ENCODE assay signal across 10 cellular contexts in the genomic region with DNA sequence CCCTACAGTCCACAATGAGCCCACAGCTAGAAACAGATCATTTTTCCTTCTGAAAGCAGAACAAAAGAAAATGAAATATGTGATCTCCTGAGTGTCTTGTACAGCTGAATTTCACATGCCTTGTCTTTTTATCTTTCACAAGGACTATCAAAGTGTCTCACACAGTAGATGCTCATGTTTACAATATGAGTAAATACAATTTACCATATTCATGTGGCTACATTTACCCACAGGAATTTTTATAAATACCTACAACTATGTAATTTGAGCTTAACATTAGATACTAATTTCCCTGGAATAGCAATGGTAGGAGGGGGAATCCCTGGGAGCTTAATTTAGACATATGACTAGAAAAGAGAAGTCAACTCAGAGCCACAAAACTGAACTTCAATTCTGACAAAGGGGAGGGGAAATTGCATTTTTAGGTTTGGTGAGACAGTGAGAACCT.
DNase-seq lines count a peak whose midpoint lies in the region; ATAC-seq, FAIRE-seq and TF ChIP-seq lines count a peak whose summit lies in the region.
"Had no signal": no experiment of that assay in that cellular context is flagged by ENCODE, and none has a peak within 500 bp of the region (broad histone marks: within the 10 kb centered on the region; RNA-seq: fewer than 3 reads in every experiment).

No MANE protein-coding gene starts in this region.

- DNase-seq in Daoy (ENCODE audit: low read depth) (peak; percentile 34), mammary epithelial cell (peak; percentile 62), amniotic stem cell (lab: John Stamatoyannopoulos, UW) (no peak), T-cell (no peak), small intestine (no peak)
- no peak for DNase-seq in activated CD4-positive, alpha-beta T cell treated with anti-CD3 and anti-CD28 coated beads for 36 hours
- DNase-seq: anterior cingulate cortex, Caco-2 had no signal

- H3K36me3 ChIP-seq in mammary epithelial cell (ENCODE audit: insufficient read depth, low read length) (no peaks in the 10 kb centered on the region), small intestine (ENCODE audit: control insufficient read depth in 2 of 2, insufficient read depth in 2 of 2, low read length in 2 of 2) (no peaks in the 10 kb centered on the region)

- H3K27me3 Mint-ChIP-seq in T-cell = no peaks in the 10 kb centered on the region
- H3K27me3 Mint-ChIP-seq in activated CD4-positive, alpha-beta T cell treated with anti-CD3 and anti-CD28 coated beads for 36 hours = no peaks in the 10 kb centered on the region

- H3K4me1 ChIP-seq in mammary epithelial cell (ENCODE audit: insufficient read depth, low read length) = no peaks in the 10 kb centered on the region
- no peaks in the 10 kb centered on the region for H3K4me1 ChIP-seq in small intestine (ENCODE audit: control insufficient read depth in 2 of 2, insufficient read depth in 1 of 2, low read depth in 1 of 2, low read length in 1 of 2)
- H3K4me1 ChIP-seq: Caco-2 had no signal

- in situ Hi-C loops in mammary epithelial cell (cut with MboI; ENCODE audit: low sequenced_read_pairs in 2 of 2) = no loop called here

- dilution Hi-C loops in mammary epithelial cell (cut with HindIII; ENCODE audit: low sequenced_read_pairs) = no loop called here

- H3K4me3 ChIP-seq in mammary epithelial cell (replicated peaks in 1 of 3; ENCODE audit: insufficient read depth in 1 of 3, low read depth in 2 of 3, low read length in 3 of 3) (no peak overlapping the region), small intestine (ENCODE audit: low read depth in 1 of 2, low read length in 2 of 2) (no peak overlapping the region)

- H3K9ac ChIP-seq in mammary epithelial cell (ENCODE audit: insufficient read depth, low read length) = no peak overlapping the region

- no peak overlapping the region for H2AFZ ChIP-seq in mammary epithelial cell (ENCODE audit: low read depth, low read length)

- no peak overlapping the region for H3K4me3 Mint-ChIP-seq in T-cell
- no peak overlapping the region for H3K4me3 Mint-ChIP-seq in activated CD4-positive, alpha-beta T cell treated with anti-CD3 and anti-CD28 coated beads for 36 hours

- H4K20me1 ChIP-seq in mammary epithelial cell (ENCODE audit: insufficient read depth, low read length) = no peaks in the 10 kb centered on the region

- H3K9me3 ChIP-seq in mammary epithelial cell (replicated peaks; ENCODE audit: insufficient read depth, low read length) (no peaks in the 10 kb centered on the region), small intestine (ENCODE audit: control insufficient read depth, low read depth) (no peaks in the 10 kb centered on the region)
- H3K9me3 ChIP-seq: Caco-2 had no signal

- H3K27ac ChIP-seq in mammary epithelial cell (ENCODE audit: insufficient read depth, low read depth, low read length) = no peak overlapping the region
- no peak overlapping the region for H3K27ac ChIP-seq in small intestine (ENCODE audit: low read depth in 1 of 2, low read length in 1 of 2)

- H3K27ac Mint-ChIP-seq in T-cell = no peak overlapping the region
- no peak overlapping the region for H3K27ac Mint-ChIP-seq in activated CD4-positive, alpha-beta T cell treated with anti-CD3 and anti-CD28 coated beads for 36 hours

- CTCF ChIA-PET in mammary epithelial cell (lab: Charles Lee; ENCODE audit: low non-redundant PET) (interaction anchor here (0.7 kb wide), 1 partner anchor 411 kb away, joined by 5 read pairs; no protein-coding TSS in a partner anchor), T-cell (lab: Charles Lee) (no interaction called here)
- CTCF ChIA-PET in activated CD4-positive, alpha-beta T cell treated with anti-CD3 and anti-CD28 coated beads for 36 hours (lab: Charles Lee) = no interaction called here

- H3K27me3 ChIP-seq in mammary epithelial cell (ENCODE audit: insufficient read depth, low read length) (no peaks in the 10 kb centered on the region), small intestine (ENCODE audit: control insufficient read depth in 2 of 2, insufficient read depth in 2 of 2, low read length in 2 of 2) (no peaks in the 10 kb centered on the region)

- peaks cover 0 to 6% (median 2%) of the 10 kb centered on the region in 3 donors for H3K9me3 Mint-ChIP-seq in T-cell
- peaks cover 2% of the 10 kb centered on the region for H3K9me3 Mint-ChIP-seq in activated CD4-positive, alpha-beta T cell treated with anti-CD3 and anti-CD28 coated beads for 36 hours (ENCODE audit: low read depth)

- intact Hi-C loops in mammary epithelial cell (cut with micrococcal nuclease) = no loop called here
- intact Hi-C loops in activated CD4-positive, alpha-beta T cell treated with anti-CD3 and anti-CD28 coated beads for 36 hours (cut with DNase I, micrococcal nuclease) = no loop called here

- FAIRE-seq in small intestine (lab: Jason Lieb, UNC) = no peak

- no TSS peak for BruUV-seq in mammary epithelial cell (replicated peaks; lab: Mats Ljungman, UMichigan)

- peaks cover 0 to 3% (median 0%) of the 10 kb centered on the region in 3 donors for H3K4me1 Mint-ChIP-seq in T-cell
- H3K4me1 Mint-ChIP-seq in activated CD4-positive, alpha-beta T cell treated with anti-CD3 and anti-CD28 coated beads for 36 hours = no peaks in the 10 kb centered on the region

- POLR2A ChIA-PET in T-cell (lab: Charles Lee) = no interaction called here
- POLR2A ChIA-PET in activated CD4-positive, alpha-beta T cell treated with anti-CD3 and anti-CD28 coated beads for 36 hours (lab: Charles Lee) = no interaction called here

- H3K79me2 ChIP-seq in mammary epithelial cell (ENCODE audit: insufficient read depth, low read length) = no peaks in the 10 kb centered on the region

- ATAC-seq in GM21381 (IDR thresholded peaks at IDR 0.05; ENCODE audit: unreplicated experiment) (peak; percentile 51), HG03175 (IDR thresholded peaks at IDR 0.05; ENCODE audit: unreplicated experiment) (peak; percentile 27), T-cell (replicated peaks in 1 of 4) (no peak)
- ATAC-seq in activated CD4-positive, alpha-beta T cell treated with anti-CD3 and anti-CD28 coated beads for 36 hours = no peak

- no peaks in the 10 kb centered on the region for H3K36me3 Mint-ChIP-seq in T-cell
- H3K36me3 Mint-ChIP-seq in activated CD4-positive, alpha-beta T cell treated with anti-CD3 and anti-CD28 coated beads for 36 hours (ENCODE audit: low read depth) = no peaks in the 10 kb centered on the region

- TF ChIP-seq CTCF in mammary epithelial cell (conservative IDR thresholded peaks at IDR 0.05 in 1 of 2, IDR thresholded peaks at IDR 0.05 in 1 of 2; ENCODE audit: extremely low read depth in 1 of 2, insufficient read depth in 1 of 2, low read depth in 1 of 2, low read length in 2 of 2) = no peak

- no peak overlapping the region for H3K4me2 ChIP-seq in mammary epithelial cell (ENCODE audit: insufficient read depth, low read depth, low read length)

Comparison
In these comparisons a context has a peak if more than half of its experiments do, and no peak if none do; other contexts are left out.
1. DNase-seq: peak in Daoy (single experiment) and mammary epithelial cell (single experiment); none in amniotic stem cell (single experiment), T-cell (0 of 34), activated CD4-positive, alpha-beta T cell treated with anti-CD3 and anti-CD28 coated beads for 36 hours (single experiment) and small intestine (single experiment).
2. ATAC-seq: peak in GM21381 (single experiment) and HG03175 (single experiment); none in T-cell (0 of 4) and activated CD4-positive, alpha-beta T cell treated with anti-CD3 and anti-CD28 coated beads for 36 hours (single experiment).